34 cellular contexts compared by ENCODE assay signal in the genomic region with DNA sequence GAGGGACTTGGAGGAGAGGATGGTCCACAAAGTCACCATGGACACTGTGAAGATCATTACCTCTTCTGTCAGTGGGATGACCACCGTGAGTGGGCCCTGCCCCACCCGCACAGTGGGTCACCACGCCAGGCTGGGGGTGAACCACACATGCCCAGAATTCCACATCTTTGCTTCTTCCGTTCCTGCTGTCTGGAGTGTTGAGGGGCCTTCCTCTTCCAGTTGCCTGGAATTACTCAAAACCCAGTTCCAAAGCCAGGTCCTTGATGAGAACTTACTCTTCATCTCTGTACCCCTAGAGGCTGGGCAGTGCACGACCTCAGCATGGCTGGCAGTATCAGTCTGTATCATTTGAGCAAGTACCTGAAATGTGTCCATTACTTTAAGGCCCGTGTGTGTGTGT. TPM values are rescaled to one million over a fixed set of nuclear protein-coding genes. Genes with fewer than 3 reads are reported as not detected.
"Had no signal": no experiment of that assay in that cellular context is flagged by ENCODE, and none has a peak within 500 bp of the region (broad histone marks: within the 10 kb centered on the region; RNA-seq: fewer than 3 reads in every experiment).

No MANE protein-coding gene starts in this region.

- H3K36me3 Mint-ChIP-seq: activated naive CD4-positive, alpha-beta T cell treated with anti-CD3 and anti-CD28 coated beads, Interleukin-2, amount 50 U/mL, for 72 hours; stimulated activated naive B cell treated with anti-CD40 and anti-IgM and Interleukin-4, amounts not matched to agents 10 μg/mL and 1 μg/mL and 100 μg/mL, for 72 hours had no signal

- H3K4me1 ChIP-seq: breast epithelium, esophagus squamous epithelium, heart right ventricle, lower lobe of right lung, prostate gland, suprapubic skin, transverse colon had no signal

- H3K4me1 Mint-ChIP-seq: activated CD4-positive, alpha-beta T cell treated with anti-CD3 and anti-CD28 coated beads, Interleukin-2, amount 10 ng/mL, durations not matched to agents 24 days and 14 days; activated T-helper 17 cell treated with anti-CD3 and anti-CD28 coated beads, Interleukin-2, amount 50 U/mL, for 72 hours; nephron progenitor cell had no signal

- H3K27me3 ChIP-seq: breast epithelium, neutrophil, ovary, transverse colon had no signal

- H3K4me3 ChIP-seq: breast epithelium, esophagus squamous epithelium, heart right ventricle, lower lobe of right lung, mucosa of descending colon, ovary, prostate gland, smooth muscle cell, suprapubic skin, transverse colon had no signal

- ATAC-seq: activated CD8-positive, alpha-beta T cell treated with anti-CD3 and anti-CD28 coated beads for 36 hours; activated naive CD4-positive, alpha-beta T cell treated with anti-CD3 and anti-CD28 coated beads, Interleukin-2, amount 50 U/mL, for 72 hours; activated T-helper 17 cell treated with anti-CD3 and anti-CD28 coated beads, Interleukin-2, amount 50 U/mL, for 72 hours; heart right ventricle; lower lobe of right lung; mucosa of descending colon; SK-N-SH treated with all-trans-retinoic acid at 6 μM for 48 hours; stimulated activated naive B cell treated with anti-CD40 and anti-IgM and Interleukin-4, amounts not matched to agents 10 μg/mL and 1 μg/mL and 100 μg/mL, for 72 hours; T-helper 17 cell had no signal

- H3K36me3 ChIP-seq: breast epithelium, esophagus squamous epithelium, heart right ventricle, lower lobe of right lung, neutrophil, ovary, prostate gland, suprapubic skin, transverse colon, WERI-Rb-1 had no signal

- H3K27ac Mint-ChIP-seq: activated CD4-positive, alpha-beta T cell treated with anti-CD3 and anti-CD28 coated beads, Interleukin-2, amount 10 ng/mL, durations not matched to agents 24 days and 14 days; activated CD8-positive, alpha-beta T cell treated with anti-CD3 and anti-CD28 coated beads for 36 hours; activated naive CD4-positive, alpha-beta T cell treated with anti-CD3 and anti-CD28 coated beads, Interleukin-2, amount 50 U/mL, for 72 hours; activated T-cell treated with anti-CD3 and anti-CD28 coated beads, Interleukin-2, amount 50 U/mL, for 24 hours; activated T-helper 17 cell treated with anti-CD3 and anti-CD28 coated beads, Interleukin-2, amount 50 U/mL, for 72 hours; nephron progenitor cell; stimulated activated naive B cell treated with anti-CD40 and anti-IgM and Interleukin-4, amounts not matched to agents 10 μg/mL and 1 μg/mL and 100 μg/mL, for 72 hours; T-helper 17 cell had no signal

- DNase-seq: activated CD4-positive, alpha-beta T cell treated with anti-CD3 and anti-CD28 coated beads, Interleukin-2, amount 10 ng/mL, durations not matched to agents 24 days and 14 days; activated CD8-positive, alpha-beta T cell treated with anti-CD3 and anti-CD28 coated beads for 36 hours; activated gamma-delta T cell treated with Interleukin-2 at 50 U/mL for 16 hours; central memory CD4-positive, alpha-beta T cell; dermis blood vessel endothelial cell; effector CD4-positive, alpha-beta T cell; esophagus squamous epithelium; foreskin melanocyte; heart right ventricle; lower lobe of right lung; mesendoderm; mucosa of descending colon; nephron progenitor cell; retina; stimulated activated CD4-positive, alpha-beta T cell treated with anti-CD3 and anti-CD28 coated beads, Interleukin-1b, Interleukin-23, amount 100 ng/mL, for 48 hours; stimulated activated CD4-positive, alpha-beta T cell treated with anti-CD3 and anti-CD28 coated beads, Interleukin-4, amount 100 ng/mL, for 4 hours; stimulated activated naive B cell treated with anti-CD40 and anti-IgM and Interleukin-4, amounts not matched to agents 10 μg/mL and 1 μg/mL and 100 μg/mL, for 72 hours; T-helper 17 cell; T1000; transverse colon; WERI-Rb-1 had no signal

- H3K4me3 Mint-ChIP-seq: activated CD4-positive, alpha-beta T cell treated with anti-CD3 and anti-CD28 coated beads, Interleukin-2, amount 10 ng/mL, durations not matched to agents 24 days and 14 days; activated CD8-positive, alpha-beta T cell treated with anti-CD3 and anti-CD28 coated beads for 36 hours; activated T-cell treated with anti-CD3 and anti-CD28 coated beads, Interleukin-2, amount 50 U/mL, for 24 hours; activated T-helper 17 cell treated with anti-CD3 and anti-CD28 coated beads, Interleukin-2, amount 50 U/mL, for 72 hours; nephron progenitor cell; stimulated activated naive B cell treated with anti-CD40 and anti-IgM and Interleukin-4, amounts not matched to agents 10 μg/mL and 1 μg/mL and 100 μg/mL, for 72 hours; T-helper 17 cell had no signal

- H3K9me3 Mint-ChIP-seq: activated CD4-positive, alpha-beta T cell treated with anti-CD3 and anti-CD28 coated beads, Interleukin-2, amount 10 ng/mL, durations not matched to agents 24 days and 14 days; activated CD8-positive, alpha-beta T cell treated with anti-CD3 and anti-CD28 coated beads for 36 hours; activated naive CD4-positive, alpha-beta T cell treated with anti-CD3 and anti-CD28 coated beads, Interleukin-2, amount 50 U/mL, for 72 hours; activated T-cell treated with anti-CD3 and anti-CD28 coated beads, Interleukin-2, amount 50 U/mL, for 24 hours; activated T-helper 17 cell treated with anti-CD3 and anti-CD28 coated beads, Interleukin-2, amount 50 U/mL, for 72 hours; stimulated activated naive B cell treated with anti-CD40 and anti-IgM and Interleukin-4, amounts not matched to agents 10 μg/mL and 1 μg/mL and 100 μg/mL, for 72 hours had no signal

- H3K9me3 ChIP-seq: breast epithelium, esophagus squamous epithelium, lower lobe of right lung, mucosa of descending colon, neutrophil, ovary, prostate gland, suprapubic skin, transverse colon had no signal

- H3K27ac ChIP-seq: breast epithelium, epithelial cell of prostate, esophagus squamous epithelium, heart right ventricle, lower lobe of right lung, neutrophil, ovary, prostate gland, suprapubic skin, transverse colon, WERI-Rb-1 had no signal

- H3K4me2 ChIP-seq: smooth muscle cell had no signal

RNA-seq across cellular contexts. Expression of a gene that starts 22.1 kb away (rescaled TPM):
- total RNA-seq: activated CD4-positive, alpha-beta T cell treated with anti-CD3 and anti-CD28 coated beads, Interleukin-2, amount 10 ng/mL, durations not matched to agents 24 days and 14 days; activated CD8-positive, alpha-beta T cell treated with anti-CD3 and anti-CD28 coated beads for 36 hours; activated naive CD4-positive, alpha-beta T cell treated with anti-CD3 and anti-CD28 coated beads, Interleukin-2, amount 50 U/mL, for 72 hours; activated T-helper 17 cell treated with anti-CD3 and anti-CD28 coated beads, Interleukin-2, amount 50 U/mL, for 72 hours; breast epithelium; dermis blood vessel endothelial cell; glomerular endothelial cell; heart right ventricle; kidney epithelial cell; lower lobe of right lung; ovary; smooth muscle cell; suprapubic skin; T-helper 17 cell had no signal
- polyA plus RNA-seq: heart right ventricle, ovary, smooth muscle cell had no signal

RNA-seq across cellular contexts. Expression of a gene that starts 40.2 kb away (rescaled TPM):
- total RNA-seq: activated CD4-positive, alpha-beta T cell treated with anti-CD3 and anti-CD28 coated beads, Interleukin-2, amount 10 ng/mL, durations not matched to agents 24 days and 14 days; activated CD8-positive, alpha-beta T cell treated with anti-CD3 and anti-CD28 coated beads for 36 hours; activated naive CD4-positive, alpha-beta T cell treated with anti-CD3 and anti-CD28 coated beads, Interleukin-2, amount 50 U/mL, for 72 hours; activated T-helper 17 cell treated with anti-CD3 and anti-CD28 coated beads, Interleukin-2, amount 50 U/mL, for 72 hours; breast epithelium; dermis blood vessel endothelial cell; glomerular endothelial cell; heart right ventricle; kidney epithelial cell; smooth muscle cell; T-helper 17 cell had no signal
- polyA plus RNA-seq: heart right ventricle, ovary, smooth muscle cell had no signal
